In the genomic region with DNA sequence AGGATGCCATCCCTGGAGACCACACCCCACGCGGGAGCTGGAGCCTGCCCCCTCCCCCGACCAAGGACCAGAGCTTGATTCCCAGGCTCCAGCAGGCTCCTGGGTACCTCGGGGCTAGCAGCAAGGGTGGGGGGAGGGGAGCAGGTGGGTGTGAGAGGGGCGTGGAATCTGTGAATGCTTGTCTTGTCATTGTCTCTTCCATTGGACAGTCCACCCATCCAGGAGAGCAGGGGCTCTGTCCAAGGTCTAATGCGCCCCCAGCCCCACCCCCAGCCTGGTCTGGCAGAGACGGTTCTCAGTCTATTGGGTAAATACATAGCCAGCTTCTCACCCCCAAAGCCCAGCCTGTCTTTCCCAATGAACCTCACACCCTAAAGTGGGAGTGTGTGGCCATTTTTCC, we compare ENCODE assay signal across 2 cellular contexts.
TF ChIP-seq lines count a peak whose summit lies in the region.

No MANE protein-coding gene starts in this region.

TF ChIP-seq in HEK293, 187 proteins besides CTCF, POLR2A, EP300 and RAD21 (continued from another document):
- TF ChIP-seq, protein P1, sequence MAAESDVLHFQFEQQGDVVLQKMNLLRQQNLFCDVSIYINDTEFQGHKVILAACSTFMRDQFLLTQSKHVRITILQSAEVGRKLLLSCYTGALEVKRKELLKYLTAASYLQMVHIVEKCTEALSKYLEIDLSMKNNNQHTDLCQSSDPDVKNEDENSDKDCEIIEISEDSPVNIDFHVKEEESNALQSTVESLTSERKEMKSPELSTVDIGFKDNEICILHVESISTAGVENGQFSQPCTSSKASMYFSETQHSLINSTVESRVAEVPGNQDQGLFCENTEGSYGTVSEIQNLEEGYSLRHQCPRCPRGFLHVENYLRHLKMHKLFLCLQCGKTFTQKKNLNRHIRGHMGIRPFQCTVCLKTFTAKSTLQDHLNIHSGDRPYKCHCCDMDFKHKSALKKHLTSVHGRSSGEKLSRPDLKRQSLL (tag by site-specific recombination; IDR thresholded peaks at IDR 0.05), result peak; percentile 49; the same call in 1 of the 2 replicates
- TF ChIP-seq, protein P2, sequence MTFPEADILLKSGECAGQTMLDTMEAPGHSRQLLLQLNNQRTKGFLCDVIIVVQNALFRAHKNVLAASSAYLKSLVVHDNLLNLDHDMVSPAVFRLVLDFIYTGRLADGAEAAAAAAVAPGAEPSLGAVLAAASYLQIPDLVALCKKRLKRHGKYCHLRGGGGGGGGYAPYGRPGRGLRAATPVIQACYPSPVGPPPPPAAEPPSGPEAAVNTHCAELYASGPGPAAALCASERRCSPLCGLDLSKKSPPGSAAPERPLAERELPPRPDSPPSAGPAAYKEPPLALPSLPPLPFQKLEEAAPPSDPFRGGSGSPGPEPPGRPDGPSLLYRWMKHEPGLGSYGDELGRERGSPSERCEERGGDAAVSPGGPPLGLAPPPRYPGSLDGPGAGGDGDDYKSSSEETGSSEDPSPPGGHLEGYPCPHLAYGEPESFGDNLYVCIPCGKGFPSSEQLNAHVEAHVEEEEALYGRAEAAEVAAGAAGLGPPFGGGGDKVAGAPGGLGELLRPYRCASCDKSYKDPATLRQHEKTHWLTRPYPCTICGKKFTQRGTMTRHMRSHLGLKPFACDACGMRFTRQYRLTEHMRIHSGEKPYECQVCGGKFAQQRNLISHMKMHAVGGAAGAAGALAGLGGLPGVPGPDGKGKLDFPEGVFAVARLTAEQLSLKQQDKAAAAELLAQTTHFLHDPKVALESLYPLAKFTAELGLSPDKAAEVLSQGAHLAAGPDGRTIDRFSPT (tag by site-specific recombination; IDR thresholded peaks at IDR 0.05), result no peak
- TF ChIP-seq ZNF664 (tag by site-specific recombination; IDR thresholded peaks at IDR 0.05), result no peak
- no peak for TF ChIP-seq ZNF48 (tag by site-specific recombination; IDR thresholded peaks at IDR 0.05)
- TF ChIP-seq, protein P3, sequence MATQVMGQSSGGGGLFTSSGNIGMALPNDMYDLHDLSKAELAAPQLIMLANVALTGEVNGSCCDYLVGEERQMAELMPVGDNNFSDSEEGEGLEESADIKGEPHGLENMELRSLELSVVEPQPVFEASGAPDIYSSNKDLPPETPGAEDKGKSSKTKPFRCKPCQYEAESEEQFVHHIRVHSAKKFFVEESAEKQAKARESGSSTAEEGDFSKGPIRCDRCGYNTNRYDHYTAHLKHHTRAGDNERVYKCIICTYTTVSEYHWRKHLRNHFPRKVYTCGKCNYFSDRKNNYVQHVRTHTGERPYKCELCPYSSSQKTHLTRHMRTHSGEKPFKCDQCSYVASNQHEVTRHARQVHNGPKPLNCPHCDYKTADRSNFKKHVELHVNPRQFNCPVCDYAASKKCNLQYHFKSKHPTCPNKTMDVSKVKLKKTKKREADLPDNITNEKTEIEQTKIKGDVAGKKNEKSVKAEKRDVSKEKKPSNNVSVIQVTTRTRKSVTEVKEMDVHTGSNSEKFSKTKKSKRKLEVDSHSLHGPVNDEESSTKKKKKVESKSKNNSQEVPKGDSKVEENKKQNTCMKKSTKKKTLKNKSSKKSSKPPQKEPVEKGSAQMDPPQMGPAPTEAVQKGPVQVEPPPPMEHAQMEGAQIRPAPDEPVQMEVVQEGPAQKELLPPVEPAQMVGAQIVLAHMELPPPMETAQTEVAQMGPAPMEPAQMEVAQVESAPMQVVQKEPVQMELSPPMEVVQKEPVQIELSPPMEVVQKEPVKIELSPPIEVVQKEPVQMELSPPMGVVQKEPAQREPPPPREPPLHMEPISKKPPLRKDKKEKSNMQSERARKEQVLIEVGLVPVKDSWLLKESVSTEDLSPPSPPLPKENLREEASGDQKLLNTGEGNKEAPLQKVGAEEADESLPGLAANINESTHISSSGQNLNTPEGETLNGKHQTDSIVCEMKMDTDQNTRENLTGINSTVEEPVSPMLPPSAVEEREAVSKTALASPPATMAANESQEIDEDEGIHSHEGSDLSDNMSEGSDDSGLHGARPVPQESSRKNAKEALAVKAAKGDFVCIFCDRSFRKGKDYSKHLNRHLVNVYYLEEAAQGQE (tag by site-specific recombination; IDR thresholded peaks at IDR 0.05), result peak; percentile 75
- TF ChIP-seq KLF9 (tag by site-specific recombination; IDR thresholded peaks at IDR 0.05; ENCODE audit: low read depth), result peak; percentile 43
- TF ChIP-seq ZNF266 (tag by site-specific recombination; IDR thresholded peaks at IDR 0.05; ENCODE audit: low read depth), result no peak

TF ChIP-seq in GM12891, 5 proteins besides CTCF, POLR2A, EP300 and RAD21 (continued from another document):
- TF ChIP-seq SPI1 (IDR thresholded peaks at IDR 0.05; ENCODE audit: low read depth, low read length), result no peak
